In the genomic region with DNA sequence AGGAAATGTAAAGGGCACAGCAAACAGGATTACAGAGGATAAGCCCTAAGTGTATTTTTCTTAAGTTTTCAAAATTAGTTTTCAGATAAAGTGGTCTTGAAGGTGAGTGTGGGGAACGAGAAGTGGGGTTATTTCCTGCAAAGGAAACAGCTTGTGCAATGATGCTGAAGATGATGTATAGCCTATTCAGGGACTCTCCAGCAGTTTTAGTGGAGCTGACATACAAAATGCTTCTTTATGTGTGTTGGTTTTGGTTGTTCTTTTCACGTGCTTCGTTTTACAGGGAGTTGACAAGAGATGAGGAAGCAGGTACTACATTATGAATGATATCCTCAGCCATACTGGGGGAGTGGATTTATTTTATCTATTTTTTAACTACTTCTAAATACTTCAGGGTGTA, we compare ENCODE assay signal across 18 cellular contexts.
"Had no signal": no experiment of that assay in that cellular context is flagged by ENCODE, and none has a peak within 500 bp of the region (broad histone marks: within the 10 kb centered on the region; RNA-seq: fewer than 3 reads in every experiment).

No MANE protein-coding gene starts in this region.

- H3K4me1 Mint-ChIP-seq: naive thymus-derived CD8-positive, alpha-beta T cell had no signal

- DNase-seq: cortex of kidney; dorsolateral prefrontal cortex; effector CD8-positive, alpha-beta T cell; kidney; left cardiac atrium; naive thymus-derived CD8-positive, alpha-beta T cell; posterior cingulate gyrus; stimulated activated CD4-positive, alpha-beta T cell treated with anti-CD3 and anti-CD28 coated beads, Interleukin-12 subunit alpha, Interleukin-12 subunit beta, amount 100 ng/mL, for 4 hours; stimulated activated naive CD4-positive, alpha-beta T cell; stomach; substantia nigra; transverse colon had no signal

- H3K79me2 ChIP-seq: hepatocyte had no signal

- H3K27me3 ChIP-seq: dorsolateral prefrontal cortex, esophagus muscularis mucosa, gastroesophageal sphincter, hepatocyte, stomach, transverse colon had no signal

- H3K27me3 Mint-ChIP-seq: naive thymus-derived CD8-positive, alpha-beta T cell had no signal

- H3K9me3 ChIP-seq: esophagus muscularis mucosa, gastroesophageal sphincter, stomach, thoracic aorta, transverse colon had no signal

- ATAC-seq: gastroesophageal sphincter; left cardiac atrium; naive thymus-derived CD8-positive, alpha-beta T cell; sciatic nerve had no signal

- H3K4me3 Mint-ChIP-seq: naive thymus-derived CD8-positive, alpha-beta T cell had no signal

- H3K27ac Mint-ChIP-seq: naive thymus-derived CD8-positive, alpha-beta T cell had no signal

- H3K27ac ChIP-seq: dorsolateral prefrontal cortex, esophagus muscularis mucosa, gastroesophageal sphincter, hepatocyte, skin epidermis, stomach, thoracic aorta, transverse colon had no signal

- H3K9me3 Mint-ChIP-seq: naive thymus-derived CD8-positive, alpha-beta T cell had no signal

- H3K4me2 ChIP-seq: hepatocyte had no signal

- H2AFZ ChIP-seq: hepatocyte had no signal

- H3K4me1 ChIP-seq: gastroesophageal sphincter, stomach, transverse colon had no signal

- H3K4me3 ChIP-seq: dorsolateral prefrontal cortex, esophagus muscularis mucosa, gastroesophageal sphincter, hepatocyte, skin epidermis, stomach, thoracic aorta, transverse colon had no signal
